Comparison of ENCODE assay signal across 8 cellular contexts in genomic region chr20:44615876-44616603, GRCh38. TPM values are rescaled to one million over a fixed set of nuclear protein-coding genes. Genes with fewer than 3 reads are reported as not detected.
A peak's percentile ranks its signal among the peaks of the same experiment; 100 is the strongest.
DNase-seq lines count a peak whose midpoint lies in the region; ATAC-seq, FAIRE-seq and TF ChIP-seq lines count a peak whose summit lies in the region.

No MANE protein-coding gene starts in this region.

- no peak for ATAC-seq in GM12878
- no peak for ATAC-seq in HG02623 (IDR thresholded peaks at IDR 0.05; ENCODE audit: unreplicated experiment)
- no peak for ATAC-seq in left colon
- ATAC-seq in GM18520 (IDR thresholded peaks at IDR 0.05; ENCODE audit: unreplicated experiment) = no peak

- H3K36me3 ChIP-seq in GM12878 (ENCODE audit: control insufficient read depth in 2 of 2, insufficient read depth in 2 of 2, low read length in 1 of 2) = peaks cover 24 to 42% of the 10 kb centered on the region in 2 experiments

- peaks cover 17% of the 10 kb centered on the region for H3K4me1 ChIP-seq in GM12878 (ENCODE audit: control insufficient read depth, insufficient read depth, low read length)

- no peak for TF ChIP-seq CTCF in GM12878 (IDR thresholded peaks at IDR 0.05 in 2 of 3, conservative IDR thresholded peaks at IDR 0.05 in 1 of 3; ENCODE audit: control insufficient read depth in 2 of 3, extremely low read depth in 1 of 3, insufficient read depth in 1 of 3, low read depth in 3 of 3, low read length in 3 of 3)

- no peaks in the 10 kb centered on the region for H3K9me3 ChIP-seq in GM12878 (replicated peaks; ENCODE audit: control insufficient read depth, insufficient read depth, low read length)

- TF ChIP-seq RAD21 in GM12878 (IDR thresholded peaks at IDR 0.05; ENCODE audit: insufficient read depth, low read depth, low read length) = no peak

- intact Hi-C loops in GM12878 (cut with micrococcal nuclease; ENCODE audit: unreplicated experiment) = no loop called here
- intact Hi-C loops in left colon (cut with DNase I, micrococcal nuclease) = loop anchor here in 1 of 2 donors (10.0 kb wide), 1 partner anchor 231 kb away; no protein-coding TSS in a partner anchor

- H3K79me2 ChIP-seq in GM12878 (ENCODE audit: control insufficient read depth, insufficient read depth, low read length) = no peaks in the 10 kb centered on the region

- POLR2A ChIA-PET in GM12878 (lab: Charles Lee) = no interaction called here

- in situ Hi-C loops in GM12878 (cut with MboI) = no loop called here

- H4K20me1 ChIP-seq in GM12878 (ENCODE audit: control insufficient read depth, insufficient read depth) = no peaks in the 10 kb centered on the region

- SMC1A ChIA-PET in GM12878 (lab: Charles Lee; ENCODE audit: uncharacterized antibody, unreplicated experiment) = interaction anchor here (1.0 to 3.0 kb wide), 3 partner anchors 28 to 68 kb away, joined by 3 to 33 read pairs (median 17); no protein-coding TSS in a partner anchor

- no peaks in the 10 kb centered on the region for H3K27me3 ChIP-seq in GM12878 (replicated peaks in 1 of 2; ENCODE audit: control insufficient read depth in 2 of 2, insufficient read depth in 2 of 2, low read length in 1 of 2)

- TF ChIP-seq EP300 in GM12878 (IDR thresholded peaks at IDR 0.05; ENCODE audit: borderline replicate concordance in 1 of 2, control insufficient read depth in 1 of 2, low read depth in 2 of 2, low read length in 2 of 2) = no peak

- no peak overlapping the region for H2AFZ ChIP-seq in GM12878 (ENCODE audit: control insufficient read depth, low read depth, low read length)

- BruUV-seq in GM12878 (replicated peaks; lab: Mats Ljungman, UMichigan) = no TSS peak

- no peak overlapping the region for H3K4me3 ChIP-seq in GM12878

- no peak overlapping the region for H3K4me2 ChIP-seq in GM12878 (ENCODE audit: control insufficient read depth, insufficient read depth)

- RAD21 ChIA-PET in GM12878 (lab: Charles Lee; ENCODE audit: unreplicated experiment) = interaction anchor here (1.0 to 3.7 kb wide), 3 partner anchors 30 to 68 kb away, joined by 3 to 37 read pairs (median 7); no protein-coding TSS in a partner anchor

- CTCF ChIA-PET in GM12878 (lab: Yijun Ruan, JAX) = interaction anchor here (1.3 to 6.3 kb wide), 3 partner anchors 26 to 67 kb away, joined by 3 to 57 read pairs (median 11); no protein-coding TSS in a partner anchor

- no peak overlapping the region for H3K27ac ChIP-seq in GM12878 (ENCODE audit: control insufficient read depth, insufficient read depth)
- H3K27ac ChIP-seq in substantia nigra (ENCODE audit: low read depth, low read length, poor library complexity, severe bottlenecking) = peak overlapping the region; percentile 95

- peak; percentile 3 for DNase-seq in NCI-H69 (lab: John Stamatoyannopoulos, UW)
- no peak for DNase-seq in GM12878 (ENCODE audit: low read depth, low spot score)
- peak; percentile 88 for DNase-seq in medulla oblongata (ENCODE audit: extremely low spot score)
- DNase-seq in substantia nigra (lab: John Stamatoyannopoulos, UW) = peak; percentile 45 to 96 (median 87)
- DNase-seq in retina = no peak
- no peak for DNase-seq in left colon

- no peak overlapping the region for H3K9ac ChIP-seq in GM12878 (ENCODE audit: control insufficient read depth, insufficient read depth, low read length)

- 79% methylated on average over 14 of the region's 14 CpGs for WGBS in GM12878 (ENCODE audit: insufficient coverage, insufficient replicate concordance, low lambda C conversion rate, missing lambda C conversion rate)

- no peak for FAIRE-seq in GM12878 (lab: Jason Lieb, UNC)

- peak; percentile 26; the same call in 1 of the 2 replicates for TF ChIP-seq POLR2A in GM12878 (IDR thresholded peaks at IDR 0.05; ENCODE audit: low read depth, low read length)

TF ChIP-seq in GM12878, 131 proteins besides CTCF, POLR2A, EP300 and RAD21:
- TF ChIP-seq CHD2 (IDR thresholded peaks at IDR 0.05; ENCODE audit: borderline replicate concordance, low read depth, low read length) = no peak
TF ChIP-seq in GM12878: peak in this region for 0.

RNA-seq across cellular contexts. Expression of gene PKIG, which starts 33.7 kb away (rescaled TPM):
- total RNA-seq in GM12878 (2013; cell fraction: nucleolus; rRNA removed) = 7.9 and 8.9 TPM in 2 replicates
- total RNA-seq in GM12878 (2014; rRNA removed) (77.0 and 78.5 TPM in 2 replicates), GM12878 (2014; rRNA removed; fragmentation: Illumina TruSeq; extraction: Trizol) (47.9 and 51.4 TPM in 2 replicates), GM12878 (2021) (56.2 and 58.4 TPM in 2 replicates), left colon (10 to 100 TPM; 30.9 to 44.7 TPM)
- 7.8 TPM for polyA plus RNA-seq in GM12878 (2011; ENCODE audit: low read depth)
- polyA plus RNA-seq in GM12878 (2011; rRNA removed) (16.4 and 17.8 TPM in 2 replicates), GM12878 (2014; fragmentation: Illumina TruSeq; extraction: Trizol) (33.8 and 69.3 TPM in 2 replicates), GM12878 (2014; fragmentation: Nextera tagmentation; extraction: Ambion mirVana) (10 to 100 TPM in 1 of 2 experiments, 1 to 10 TPM in 1; 5.7 to 17.5 TPM), GM12878 (2014; rRNA removed) (74.2 and 82.3 TPM in 2 replicates), GM12878 (2016; fragmentation: Nextera tagmentation; extraction: Ambion mirVana) (10 to 100 TPM; 26.3 to 28.0 TPM)
- polyA plus RNA-seq in GM12878 (2011; cell fraction: cytosol; rRNA removed) = 27.8 and 30.7 TPM in 2 replicates
- 10.9 TPM in 2 replicates for polyA plus RNA-seq in GM12878 (2011; cell fraction: nucleus; rRNA removed)
- polyA plus RNA-seq in GM12878 (2012) = 17.2 and 19.4 TPM in 2 replicates
- 5.6 and 9.3 TPM in 2 replicates for polyA minus RNA-seq in GM12878 (2011; rRNA and poly(A)+ RNA removed)
- 4.2 and 5.1 TPM in 2 replicates for polyA minus RNA-seq in GM12878 (2011; cell fraction: cytosol; rRNA and poly(A)+ RNA removed)
- polyA minus RNA-seq in GM12878 (2011; cell fraction: nucleus; rRNA and poly(A)+ RNA removed) = 1.5 and 3.6 TPM in 2 replicates

RNA-seq across cellular contexts. Expression of gene ADA, which starts 35.5 kb away (rescaled TPM):
- 51.8 and 52.9 TPM in 2 replicates for total RNA-seq in GM12878 (2013; cell fraction: nucleolus; rRNA removed)
- total RNA-seq in GM12878 (2014; rRNA removed) (74.6 and 78.6 TPM in 2 replicates), GM12878 (2014; rRNA removed; fragmentation: Illumina TruSeq; extraction: Trizol) (69.1 and 69.5 TPM in 2 replicates), GM12878 (2021) (99.0 and 105 TPM in 2 replicates), left colon (1 to 10 TPM; 2.5 to 3.4 TPM)
- 54.0 TPM for polyA plus RNA-seq in GM12878 (2011; ENCODE audit: low read depth)
- polyA plus RNA-seq in GM12878 (2011; rRNA removed) (88.9 and 129 TPM in 2 replicates), GM12878 (2014; fragmentation: Illumina TruSeq; extraction: Trizol) (71.6 and 82.7 TPM in 2 replicates), GM12878 (2014; fragmentation: Nextera tagmentation; extraction: Ambion mirVana) (10 to 100 TPM; 40.9 to 70.6 TPM), GM12878 (2014; rRNA removed) (122 and 125 TPM in 2 replicates), GM12878 (2016; fragmentation: Nextera tagmentation; extraction: Ambion mirVana) (100 to 1,000 TPM; 189 to 217 TPM)
- polyA plus RNA-seq in GM12878 (2011; cell fraction: cytosol; rRNA removed) = 142 and 175 TPM in 2 replicates
- polyA plus RNA-seq in GM12878 (2011; cell fraction: nucleus; rRNA removed) = 152 and 179 TPM in 2 replicates
- polyA plus RNA-seq in GM12878 (2012) = 58.7 and 86.7 TPM in 2 replicates
- polyA minus RNA-seq in GM12878 (2011; rRNA and poly(A)+ RNA removed) = 75.2 and 93.0 TPM in 2 replicates
- polyA minus RNA-seq in GM12878 (2011; cell fraction: cytosol; rRNA and poly(A)+ RNA removed) = 21.2 and 28.5 TPM in 2 replicates
- 21.6 and 28.6 TPM in 2 replicates for polyA minus RNA-seq in GM12878 (2011; cell fraction: nucleus; rRNA and poly(A)+ RNA removed)

Comparison
In these comparisons a context has a peak if more than half of its experiments do, and no peak if none do; other contexts are left out.
1. DNase-seq: peak in NCI-H69 (single experiment), medulla oblongata (single experiment) and substantia nigra (49 of 49); none in GM12878 (single experiment), retina (single experiment) and left colon (0 of 2).
2. RNA of gene ADA, which starts 35.5 kb away (total RNA-seq): 51.8 to 105 TPM in GM12878; 2.5 to 3.4 TPM in left colon; every median in the first group is over 10 times any median in the second.